6 cellular contexts compared by ENCODE assay signal in the genomic region with DNA sequence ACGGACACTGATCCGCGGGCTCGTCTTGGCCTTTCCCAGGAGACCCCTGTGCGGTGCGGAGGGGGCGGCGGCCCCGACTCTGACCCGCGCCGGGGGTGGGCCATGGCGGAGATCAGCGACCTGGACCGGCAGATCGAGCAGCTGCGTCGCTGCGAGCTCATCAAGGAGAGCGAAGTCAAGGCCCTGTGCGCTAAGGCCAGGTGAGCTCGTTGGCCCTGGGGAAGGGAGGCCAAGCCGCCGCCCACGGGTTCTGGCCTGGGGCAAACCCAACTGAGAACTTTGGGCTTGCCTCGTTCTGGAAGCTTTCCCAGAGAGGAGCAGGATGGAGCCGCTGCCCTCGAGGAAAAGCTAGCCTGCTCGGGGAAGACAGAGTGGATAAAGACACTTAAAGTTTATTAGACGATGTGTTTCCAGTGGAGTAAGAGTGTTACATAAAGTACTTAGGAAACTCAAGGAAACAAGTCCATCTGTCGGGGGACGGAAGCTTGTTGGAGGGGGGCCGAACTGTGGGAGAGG. TPM values are rescaled to one million over a fixed set of nuclear protein-coding genes. Genes with fewer than 3 reads are reported as not detected.
DNase-seq lines count a peak whose midpoint lies in the region; ATAC-seq and TF ChIP-seq lines count a peak whose summit lies in the region.

No MANE protein-coding gene starts in this region.

- peak overlapping the region; percentile 61; the same call in 1 of the 2 replicates for H3K27ac ChIP-seq in MM.1S (ENCODE audit: low read length)
- H3K27ac ChIP-seq in foreskin keratinocyte: peak overlapping the region; percentile 28
- H3K27ac ChIP-seq in temporal lobe (ENCODE audit: low read depth, low read length): peak overlapping the region; percentile 74

- H4K20me1 ChIP-seq in MM.1S (ENCODE audit: insufficient read depth, low read length): no peaks in the 10 kb centered on the region

- peak overlapping the region; percentile 79 for H3K4me3 ChIP-seq in MM.1S (ENCODE audit: low read length)

- 0 out of 2 replicates have a peak overlapping the region, but pooled peaks have one; percentile 2 for H2AFZ ChIP-seq in MM.1S (ENCODE audit: low read length)

- peaks cover 62% of the 10 kb centered on the region for H3K79me2 ChIP-seq in MM.1S (ENCODE audit: low read length)

- H3K27me3 ChIP-seq in MM.1S (replicated peaks; ENCODE audit: insufficient read depth, low read length) (no peaks in the 10 kb centered on the region), foreskin keratinocyte (no peaks in the 10 kb centered on the region)

- H3K4me2 ChIP-seq in MM.1S (ENCODE audit: low read depth, low read length): peak overlapping the region; percentile 95

- peaks cover 7% of the 10 kb centered on the region for H3K4me1 ChIP-seq in MM.1S (ENCODE audit: low read length)
- peaks cover 9% of the 10 kb centered on the region for H3K4me1 ChIP-seq in foreskin keratinocyte

- H3K36me3 ChIP-seq in MM.1S (replicated peaks; ENCODE audit: insufficient read depth, low read length): peaks cover 7% of the 10 kb centered on the region; the same call in 1 of the 2 replicates

- ATAC-seq in GM19463 (IDR thresholded peaks at IDR 0.05; ENCODE audit: unreplicated experiment) (peak; percentile 22), foreskin keratinocyte (peak; percentile 31), GM18519 (IDR thresholded peaks at IDR 0.05; ENCODE audit: low FRiP score, unreplicated experiment) (no peak)

- H3F3A ChIP-seq in MM.1S (ENCODE audit: insufficient read depth, low read length): peaks cover 23% of the 10 kb centered on the region

- no peaks in the 10 kb centered on the region for H3K9me3 ChIP-seq in MM.1S (replicated peaks; ENCODE audit: insufficient read depth, low read length)

- no peaks in the 10 kb centered on the region for H3K9me2 ChIP-seq in MM.1S (replicated peaks; ENCODE audit: insufficient read depth, low read length)

- DNase-seq in MM.1S (no peak), foreskin keratinocyte (no peak), NCI-H1417 treated with DMSO at 0.1 percent for 48 hours (lab: John Stamatoyannopoulos, UW) (no peak)

- TF ChIP-seq CTCF in MM.1S (IDR thresholded peaks at IDR 0.05; ENCODE audit: low read length): no peak
- TF ChIP-seq CTCF in foreskin keratinocyte (conservative IDR thresholded peaks at IDR 0.05): no peak

- H3K9ac ChIP-seq in MM.1S (ENCODE audit: low read length): peak overlapping the region; percentile 89

RNA-seq across cellular contexts. Expression of gene PPP4C, which starts 0.5 kb away (rescaled TPM):
- total RNA-seq in foreskin keratinocyte (133 and 147 TPM in 2 replicates), temporal lobe (52.1 TPM)
- polyA plus RNA-seq in foreskin keratinocyte: 166 and 169 TPM in 2 replicates

RNA-seq across cellular contexts. Expression of gene ALDOA, which starts 10.8 kb away (rescaled TPM):
- total RNA-seq in foreskin keratinocyte (1,171 and 1,282 TPM in 2 replicates), temporal lobe (83.6 TPM)
- polyA plus RNA-seq in foreskin keratinocyte: 1,433 and 1,464 TPM in 2 replicates

RNA-seq across cellular contexts. Expression of gene TBX6, which starts 15.4 kb away (rescaled TPM):
- total RNA-seq in foreskin keratinocyte: 1.3 and 1.7 TPM in 2 replicates
- polyA plus RNA-seq in foreskin keratinocyte: 2.0 and 2.9 TPM in 2 replicates
- 0.25 TPM for total RNA-seq in temporal lobe

RNA-seq across cellular contexts. Expression of gene YPEL3, which starts 19.7 kb away (rescaled TPM):
- total RNA-seq in foreskin keratinocyte (22.1 and 25.4 TPM in 2 replicates), temporal lobe (25.8 TPM)
- polyA plus RNA-seq in foreskin keratinocyte: 29.6 and 43.1 TPM in 2 replicates

RNA-seq across cellular contexts. Expression of gene GDPD3, which starts 37.0 kb away (rescaled TPM):
- total RNA-seq in foreskin keratinocyte (0.60 and 0.78 TPM in 2 replicates), temporal lobe (1.7 TPM)
- polyA plus RNA-seq in foreskin keratinocyte: 0.79 and 0.92 TPM in 2 replicates

Comparison
In these comparisons a context has a peak if more than half of its experiments do, and no peak if none do; other contexts are left out.
1. RNA of gene ALDOA, which starts 10.8 kb away (total RNA-seq): 1,171 to 1,282 TPM in foreskin keratinocyte; 83.6 TPM in temporal lobe (single experiment); every median in the first group is over 10 times any median in the second.
2. Peak in every context shown above with its lines, with median percentiles within 50 percentile points of each other: H3K27ac ChIP-seq.